In the genomic region with DNA sequence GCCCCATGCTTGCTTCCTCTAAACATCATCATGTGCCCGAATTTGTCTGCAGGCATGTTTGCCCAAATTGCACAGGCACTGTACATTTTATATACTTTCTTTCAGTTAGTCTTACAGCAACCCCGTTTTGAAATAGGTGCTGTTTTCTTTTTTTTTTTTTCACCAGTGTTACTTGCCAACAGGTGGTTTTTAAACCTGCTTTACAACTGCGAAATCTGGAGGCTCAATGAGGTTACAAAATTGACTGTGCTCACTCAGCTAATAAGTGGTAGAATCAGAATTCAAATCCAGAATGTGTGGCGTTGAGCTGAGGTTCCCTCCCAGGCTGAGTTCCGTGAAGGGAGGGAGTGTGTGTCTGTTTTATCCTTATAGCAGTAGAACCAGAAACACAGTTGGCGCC, we compare ENCODE assay signal across 20 cellular contexts. TPM values are rescaled to one million over a fixed set of nuclear protein-coding genes. Genes with fewer than 3 reads are reported as not detected.
DNase-seq lines count a peak whose midpoint lies in the region; ATAC-seq and TF ChIP-seq lines count a peak whose summit lies in the region.
"Had no signal": no experiment of that assay in that cellular context is flagged by ENCODE, and none has a peak within 500 bp of the region (broad histone marks: within the 10 kb centered on the region; RNA-seq: fewer than 3 reads in every experiment).

No MANE protein-coding gene starts in this region.

- H3K27ac ChIP-seq in cardiac muscle cell = peak overlapping the region; percentile 48
- peak overlapping the region; percentile 86 for H3K27ac ChIP-seq in KMS-11
- peak overlapping the region; percentile 100 for H3K27ac ChIP-seq in skeletal muscle tissue (ENCODE audit: low read depth, low read length)

- peak overlapping the region; percentile 86 for H3K4me2 ChIP-seq in KMS-11
- H3K4me2 ChIP-seq: GM23338 had no signal

- H3K36me3 Mint-ChIP-seq in activated naive CD8-positive, alpha-beta T cell treated with anti-CD3 and anti-CD28 coated beads, Interleukin-2, amount 10 ng/mL, durations not matched to agents 7 days and 5 days = peaks cover 3% of the 10 kb centered on the region

- no peaks in the 10 kb centered on the region for H3K9me3 Mint-ChIP-seq in activated naive CD8-positive, alpha-beta T cell treated with anti-CD3 and anti-CD28 coated beads, Interleukin-2, amount 10 ng/mL, durations not matched to agents 7 days and 5 days
- H3K9me3 Mint-ChIP-seq: CD4-positive, alpha-beta memory T cell; GM23338 had no signal

- TF ChIP-seq CTCF in cardiac muscle cell (IDR thresholded peaks at IDR 0.05; ENCODE audit: low read depth, low read length) (no peak), KMS-11 (conservative IDR thresholded peaks at IDR 0.05; ENCODE audit: low read depth, low read length) (no peak)

- H3K4me3 ChIP-seq in cardiac muscle cell (no peak overlapping the region), KMS-11 (IDR thresholded peaks at IDR 0.05; ENCODE audit: insufficient read depth, low read depth, low read length) (no peak overlapping the region), skeletal muscle tissue (ENCODE audit: low read length in 3 of 3) (no peak overlapping the region)
- H3K4me3 ChIP-seq: GM12878, GM23338 had no signal

- intact Hi-C loops in left ventricle myocardium superior (cut with micrococcal nuclease) = no loop called here

- H4K20me1 ChIP-seq in KMS-11 (ENCODE audit: insufficient read depth) = no peaks in the 10 kb centered on the region

- H3K4me3 Mint-ChIP-seq in activated naive CD8-positive, alpha-beta T cell treated with anti-CD3 and anti-CD28 coated beads, Interleukin-2, amount 10 ng/mL, durations not matched to agents 7 days and 5 days = no peak overlapping the region
- H3K4me3 Mint-ChIP-seq: CD4-positive, alpha-beta memory T cell; GM23338 had no signal

- H3K9me3 ChIP-seq in cardiac muscle cell (ENCODE audit: low read depth) = no peaks in the 10 kb centered on the region
- no peaks in the 10 kb centered on the region for H3K9me3 ChIP-seq in skeletal muscle tissue (ENCODE audit: control insufficient read depth in 3 of 3, low read length in 3 of 3)
- H3K9me3 ChIP-seq: BE2C had no signal

- H3K79me2 ChIP-seq in KMS-11 (ENCODE audit: insufficient read depth, low read depth) = peaks cover 62% of the 10 kb centered on the region

- H3K4me1 Mint-ChIP-seq in activated naive CD8-positive, alpha-beta T cell treated with anti-CD3 and anti-CD28 coated beads, Interleukin-2, amount 10 ng/mL, durations not matched to agents 7 days and 5 days = peaks cover 11% of the 10 kb centered on the region
- H3K4me1 Mint-ChIP-seq: GM23338 had no signal

- peak overlapping the region; percentile 48; the same call in 1 of the 2 replicates for H3K9ac ChIP-seq in KMS-11
- H3K9ac ChIP-seq in skeletal muscle tissue (ENCODE audit: low read depth in 1 of 3, low read length in 3 of 3) = peak overlapping the region in 2 of 3 donors; percentile 86 to 87

- POLR2A ChIA-PET in activated naive CD8-positive, alpha-beta T cell treated with anti-CD3 and anti-CD28 coated beads, Interleukin-2, amount 10 ng/mL, durations not matched to agents 7 days and 5 days (lab: Charles Lee) = interaction anchor here (0.7 kb wide), 1 partner anchor 39 kb away, joined by 4 read pairs; no protein-coding TSS in a partner anchor

- ATAC-seq in left ventricle myocardium superior = no peak
- no peak for ATAC-seq in activated naive CD8-positive, alpha-beta T cell treated with anti-CD3 and anti-CD28 coated beads, Interleukin-2, amount 10 ng/mL, durations not matched to agents 7 days and 5 days (ENCODE audit: low read depth)
- ATAC-seq: GM23338, Panc1 had no signal

- H3K4me1 ChIP-seq in cardiac muscle cell (ENCODE audit: low read depth) = peaks cover 16% of the 10 kb centered on the region
- peaks cover 98% of the 10 kb centered on the region for H3K4me1 ChIP-seq in KMS-11 (ENCODE audit: low read depth, poor library complexity, severe bottlenecking)
- peaks cover 55 to 90% (median 80%) of the 10 kb centered on the region in 3 donors for H3K4me1 ChIP-seq in skeletal muscle tissue (ENCODE audit: control insufficient read depth in 3 of 3, insufficient read depth in 3 of 3, low read length in 3 of 3)
- H3K4me1 ChIP-seq: BE2C had no signal

- peak overlapping the region; percentile 60 for H3K27ac Mint-ChIP-seq in activated naive CD8-positive, alpha-beta T cell treated with anti-CD3 and anti-CD28 coated beads, Interleukin-2, amount 10 ng/mL, durations not matched to agents 7 days and 5 days
- H3K27ac Mint-ChIP-seq: GM23338 had no signal

- DNase-seq in cardiac muscle cell (ENCODE audit: low read depth in 1 of 2, low spot score in 1 of 2) (no peak), left ventricle myocardium superior (no peak), NCI-H2107 (lab: John Stamatoyannopoulos, UW) (no peak), NCI-H2171 (lab: John Stamatoyannopoulos, UW) (no peak)
- DNase-seq in activated naive CD8-positive, alpha-beta T cell treated with anti-CD3 and anti-CD28 coated beads, Interleukin-2, amount 10 ng/mL, durations not matched to agents 7 days and 5 days = no peak
- no peak for DNase-seq in activated naive CD4-positive, alpha-beta T cell treated with Interleukin-2 at 50 U/mL for 16 hours
- DNase-seq: 8988T; BE2C; Calu3; CD4-positive, alpha-beta memory T cell; EL; HCEC 1CT; NCI-H187; NCI-H345; NCI-H526 had no signal

- no peak overlapping the region for H2AFZ ChIP-seq in KMS-11 (ENCODE audit: low read depth)
- H2AFZ ChIP-seq: GM23338 had no signal

- H3K36me3 ChIP-seq in cardiac muscle cell (no peaks in the 10 kb centered on the region), KMS-11 (ENCODE audit: insufficient read depth) (no peaks in the 10 kb centered on the region), skeletal muscle tissue (ENCODE audit: control insufficient read depth in 3 of 3, insufficient read depth in 3 of 3, low read length in 3 of 3) (peaks cover 32 to 43% (median 36%) of the 10 kb centered on the region in 3 donors)

- H3K27me3 ChIP-seq in cardiac muscle cell = no peaks in the 10 kb centered on the region
- no peaks in the 10 kb centered on the region for H3K27me3 ChIP-seq in KMS-11 (ENCODE audit: insufficient read depth, low read depth)
- H3K27me3 ChIP-seq in skeletal muscle tissue (ENCODE audit: control insufficient read depth in 3 of 3, insufficient read depth in 3 of 3, low read length in 3 of 3) = no peaks in the 10 kb centered on the region
- H3K27me3 ChIP-seq: BE2C had no signal

- no peaks in the 10 kb centered on the region for H3K27me3 Mint-ChIP-seq in activated naive CD8-positive, alpha-beta T cell treated with anti-CD3 and anti-CD28 coated beads, Interleukin-2, amount 10 ng/mL, durations not matched to agents 7 days and 5 days
- H3K27me3 Mint-ChIP-seq: CD4-positive, alpha-beta memory T cell had no signal

RNA-seq across cellular contexts. Expression of gene PLA2G15, which starts 5.8 kb away (rescaled TPM):
- total RNA-seq in cardiac muscle cell (18.0 and 19.8 TPM in 2 replicates), left ventricle myocardium superior (33.8 TPM), skeletal muscle tissue (23.0 TPM)
- polyA plus RNA-seq in cardiac muscle cell = 17.1 and 17.5 TPM in 2 replicates
- 10 to 100 TPM; 10.8 to 12.5 TPM for total RNA-seq in activated naive CD8-positive, alpha-beta T cell treated with anti-CD3 and anti-CD28 coated beads, Interleukin-2, amount 10 ng/mL, durations not matched to agents 7 days and 5 days

RNA-seq across cellular contexts. Expression of gene SLC7A6, which starts 13.4 kb away (rescaled TPM):
- total RNA-seq in cardiac muscle cell = 13.5 and 14.3 TPM in 2 replicates
- 11.5 and 17.1 TPM in 2 replicates for polyA plus RNA-seq in cardiac muscle cell
- 38.2 TPM for total RNA-seq in left ventricle myocardium superior
- total RNA-seq in activated naive CD8-positive, alpha-beta T cell treated with anti-CD3 and anti-CD28 coated beads, Interleukin-2, amount 10 ng/mL, durations not matched to agents 7 days and 5 days = 100 to 1,000 TPM; 110 to 113 TPM
- 9.4 TPM for total RNA-seq in skeletal muscle tissue

RNA-seq across cellular contexts. Expression of gene ESRP2, which starts 15.0 kb away (rescaled TPM):
- 0.60 and 2.8 TPM in 2 replicates for total RNA-seq in cardiac muscle cell
- 1.8 and 3.1 TPM in 2 replicates for polyA plus RNA-seq in cardiac muscle cell
- 0.87 TPM for total RNA-seq in left ventricle myocardium superior
- under 1 TPM in 1 of 2 experiments, not detected in 1; 0.86 TPM for total RNA-seq in activated naive CD8-positive, alpha-beta T cell treated with anti-CD3 and anti-CD28 coated beads, Interleukin-2, amount 10 ng/mL, durations not matched to agents 7 days and 5 days
- not detected for total RNA-seq in skeletal muscle tissue

RNA-seq across cellular contexts. Expression of gene SLC7A6OS, which starts 59.8 kb away (rescaled TPM):
- total RNA-seq in cardiac muscle cell (12.8 and 24.3 TPM in 2 replicates), left ventricle myocardium superior (14.2 TPM), skeletal muscle tissue (11.0 TPM)
- polyA plus RNA-seq in cardiac muscle cell = 18.4 and 24.4 TPM in 2 replicates
- total RNA-seq in activated naive CD8-positive, alpha-beta T cell treated with anti-CD3 and anti-CD28 coated beads, Interleukin-2, amount 10 ng/mL, durations not matched to agents 7 days and 5 days = 10 to 100 TPM; 38.2 to 44.4 TPM

RNA-seq across cellular contexts. Expression of gene PRMT7, which starts 59.9 kb away (rescaled TPM):
- 106 and 110 TPM in 2 replicates for total RNA-seq in cardiac muscle cell
- polyA plus RNA-seq in cardiac muscle cell = 55.8 and 56.6 TPM in 2 replicates
- 30.9 TPM for total RNA-seq in left ventricle myocardium superior
- total RNA-seq in activated naive CD8-positive, alpha-beta T cell treated with anti-CD3 and anti-CD28 coated beads, Interleukin-2, amount 10 ng/mL, durations not matched to agents 7 days and 5 days = 10 to 100 TPM; 85.7 to 87.3 TPM
- total RNA-seq in skeletal muscle tissue = 49.1 TPM

Comparison
In these comparisons a context has a peak if more than half of its experiments do, and no peak if none do; other contexts are left out.
1. H3K27ac ChIP-seq: peak in every context shown above with its lines; median percentile 100 in skeletal muscle tissue; 86 in KMS-11; 48 in cardiac muscle cell.